In the genomic region with DNA sequence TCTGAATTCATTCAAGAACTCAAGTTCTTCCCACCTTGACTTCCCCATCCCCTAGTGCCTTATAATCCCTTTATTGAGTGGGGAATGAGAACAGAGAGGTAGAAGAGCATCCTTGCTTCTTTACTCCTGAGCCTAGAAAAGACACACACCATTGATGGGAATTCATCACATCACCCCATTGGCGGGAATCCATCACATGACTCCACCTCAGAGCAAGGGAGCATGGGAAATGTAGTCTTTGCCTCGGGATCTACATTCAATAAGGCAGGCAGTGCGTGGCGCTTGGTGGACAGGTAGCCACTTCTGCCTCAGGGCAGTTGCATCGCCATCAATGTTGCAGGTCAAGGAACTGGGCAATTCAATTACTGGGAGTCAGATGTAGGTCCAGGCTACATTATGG, we compare ENCODE assay signal across 1 cellular context.
TF ChIP-seq lines count a peak whose summit lies in the region.

No MANE protein-coding gene starts in this region.

TF ChIP-seq in GM12878, 131 proteins besides CTCF, POLR2A, EP300 and RAD21 (continued from another document):
- TF ChIP-seq IRF4 (IDR thresholded peaks at IDR 0.05; ENCODE audit: low read depth, low read length) (no peak), YBX1 (IDR thresholded peaks at IDR 0.05) (no peak), SIX5 (IDR thresholded peaks at IDR 0.05; ENCODE audit: low read depth, low read length, severe bottlenecking) (peak; percentile 57)
- TF ChIP-seq, protein P1, sequence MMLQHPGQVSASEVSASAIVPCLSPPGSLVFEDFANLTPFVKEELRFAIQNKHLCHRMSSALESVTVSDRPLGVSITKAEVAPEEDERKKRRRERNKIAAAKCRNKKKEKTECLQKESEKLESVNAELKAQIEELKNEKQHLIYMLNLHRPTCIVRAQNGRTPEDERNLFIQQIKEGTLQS (IDR thresholded peaks at IDR 0.05; ENCODE audit: borderline replicate concordance, extremely low read depth, low read depth, low read length) = peak; percentile 42; the same call in 1 of the 2 replicates
- TF ChIP-seq, protein P2, sequence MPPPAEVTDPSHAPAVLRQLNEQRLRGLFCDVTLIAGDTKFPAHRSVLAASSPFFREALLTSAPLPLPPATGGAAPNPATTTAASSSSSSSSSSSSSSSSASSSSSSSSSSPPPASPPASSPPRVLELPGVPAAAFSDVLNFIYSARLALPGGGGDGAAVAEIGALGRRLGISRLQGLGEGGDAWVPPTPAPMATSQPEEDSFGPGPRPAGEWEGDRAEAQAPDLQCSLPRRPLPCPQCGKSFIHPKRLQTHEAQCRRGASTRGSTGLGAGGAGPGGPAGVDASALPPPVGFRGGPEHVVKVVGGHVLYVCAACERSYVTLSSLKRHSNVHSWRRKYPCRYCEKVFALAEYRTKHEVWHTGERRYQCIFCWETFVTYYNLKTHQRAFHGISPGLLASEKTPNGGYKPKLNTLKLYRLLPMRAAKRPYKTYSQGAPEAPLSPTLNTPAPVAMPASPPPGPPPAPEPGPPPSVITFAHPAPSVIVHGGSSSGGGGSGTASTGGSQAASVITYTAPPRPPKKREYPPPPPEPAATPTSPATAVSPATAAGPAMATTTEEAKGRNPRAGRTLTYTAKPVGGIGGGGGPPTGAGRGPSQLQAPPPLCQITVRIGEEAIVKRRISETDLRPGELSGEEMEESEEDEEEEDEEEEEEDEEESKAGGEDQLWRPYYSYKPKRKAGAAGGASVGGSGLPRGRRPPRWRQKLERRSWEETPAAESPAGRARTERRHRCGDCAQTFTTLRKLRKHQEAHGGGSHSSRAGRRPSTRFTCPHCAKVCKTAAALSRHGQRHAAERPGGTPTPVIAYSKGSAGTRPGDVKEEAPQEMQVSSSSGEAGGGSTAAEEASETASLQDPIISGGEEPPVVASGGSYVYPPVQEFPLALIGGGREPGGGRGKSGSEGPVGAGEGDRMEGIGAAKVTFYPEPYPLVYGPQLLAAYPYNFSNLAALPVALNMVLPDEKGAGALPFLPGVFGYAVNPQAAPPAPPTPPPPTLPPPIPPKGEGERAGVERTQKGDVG (CRISPR knock-in tag; IDR thresholded peaks at IDR 0.05) = no peak
- TF ChIP-seq, protein P3, sequence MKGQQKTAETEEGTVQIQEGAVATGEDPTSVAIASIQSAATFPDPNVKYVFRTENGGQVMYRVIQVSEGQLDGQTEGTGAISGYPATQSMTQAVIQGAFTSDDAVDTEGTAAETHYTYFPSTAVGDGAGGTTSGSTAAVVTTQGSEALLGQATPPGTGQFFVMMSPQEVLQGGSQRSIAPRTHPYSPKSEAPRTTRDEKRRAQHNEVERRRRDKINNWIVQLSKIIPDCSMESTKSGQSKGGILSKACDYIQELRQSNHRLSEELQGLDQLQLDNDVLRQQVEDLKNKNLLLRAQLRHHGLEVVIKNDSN (IDR thresholded peaks at IDR 0.05; ENCODE audit: borderline replicate concordance, extremely low read length, insufficient read depth, low read depth, low read length) = peak; percentile 63
